1 cellular context compared by ENCODE assay signal in the genomic region with DNA sequence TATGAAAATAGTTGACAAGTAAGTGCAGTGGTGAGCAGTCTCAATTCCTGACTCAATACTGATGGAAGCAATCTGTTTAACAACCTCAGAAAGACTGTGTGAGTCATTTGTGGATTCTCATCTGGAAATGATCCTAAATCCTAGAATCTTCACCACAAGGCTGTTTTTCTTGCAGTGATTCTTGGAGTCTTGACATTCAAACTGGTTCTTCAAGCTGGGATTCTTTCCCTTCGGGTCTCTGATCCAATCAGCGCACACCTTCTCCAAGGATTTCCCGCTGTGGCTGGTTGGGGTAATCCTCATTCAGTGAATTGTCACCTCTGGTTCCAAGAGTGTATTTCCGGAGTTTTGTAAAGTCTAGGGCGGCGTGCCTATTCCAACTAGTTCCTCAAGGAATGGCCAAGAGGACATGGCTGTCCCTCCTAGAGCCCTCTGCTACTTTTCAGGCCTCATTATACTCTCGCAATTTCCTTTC.
TF ChIP-seq lines count a peak whose summit lies in the region.

No MANE protein-coding gene starts in this region.

TF ChIP-seq in K562, 482 proteins besides CTCF, POLR2A, EP300 and RAD21:
- TF ChIP-seq RCOR1 (IDR thresholded peaks at IDR 0.05; ENCODE audit: borderline replicate concordance in 1 of 2, low read depth in 2 of 2, low read length in 2 of 2) (no peak), ZNF174 (CRISPR knock-in tag; IDR thresholded peaks at IDR 0.05) (no peak), KDM1A (IDR thresholded peaks at IDR 0.05) (peak in 1 of 2 experiments; percentile 51; a peak in 1 of 4 replicates), POLR3G (IDR thresholded peaks at IDR 0.05; ENCODE audit: extremely low read depth, insufficient read length, insufficient replicate concordance) (no peak), TCF7L2 (IDR thresholded peaks at IDR 0.05; ENCODE audit: low read depth, low read length) (no peak), ZNF717 (CRISPR knock-in tag; IDR thresholded peaks at IDR 0.05) (no peak)
- TF ChIP-seq, protein P1, sequence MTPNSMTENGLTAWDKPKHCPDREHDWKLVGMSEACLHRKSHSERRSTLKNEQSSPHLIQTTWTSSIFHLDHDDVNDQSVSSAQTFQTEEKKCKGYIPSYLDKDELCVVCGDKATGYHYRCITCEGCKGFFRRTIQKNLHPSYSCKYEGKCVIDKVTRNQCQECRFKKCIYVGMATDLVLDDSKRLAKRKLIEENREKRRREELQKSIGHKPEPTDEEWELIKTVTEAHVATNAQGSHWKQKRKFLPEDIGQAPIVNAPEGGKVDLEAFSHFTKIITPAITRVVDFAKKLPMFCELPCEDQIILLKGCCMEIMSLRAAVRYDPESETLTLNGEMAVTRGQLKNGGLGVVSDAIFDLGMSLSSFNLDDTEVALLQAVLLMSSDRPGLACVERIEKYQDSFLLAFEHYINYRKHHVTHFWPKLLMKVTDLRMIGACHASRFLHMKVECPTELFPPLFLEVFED (CRISPR knock-in tag; conservative IDR thresholded peaks at IDR 0.05) = no peak
